In the genomic region with DNA sequence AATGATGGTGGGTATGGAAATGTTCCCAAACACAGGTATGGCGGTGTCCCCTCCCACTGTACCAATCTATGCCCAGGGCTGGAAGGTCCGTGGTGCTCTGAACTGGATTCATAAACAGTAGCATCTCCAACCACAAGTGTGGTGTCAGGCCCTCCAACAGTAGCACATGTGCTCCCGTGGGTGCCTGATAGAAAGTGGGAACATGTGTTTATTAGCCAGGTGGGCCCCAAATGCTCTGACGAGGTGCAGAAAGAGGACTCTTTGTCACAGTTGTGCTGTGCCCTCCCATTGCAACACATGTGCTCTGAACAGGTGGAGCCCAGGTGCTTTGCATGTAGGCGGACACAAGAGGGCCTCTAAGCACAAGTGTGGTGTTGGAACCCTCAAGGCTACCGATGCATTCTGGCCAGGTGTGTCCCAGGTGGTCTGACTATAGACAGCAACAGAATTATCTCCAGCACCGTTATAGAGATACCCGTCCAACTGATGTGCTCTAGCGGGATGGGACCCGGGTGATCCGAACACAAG, we compare ENCODE assay signal across 20 cellular contexts.
DNase-seq lines count a peak whose midpoint lies in the region; ATAC-seq, FAIRE-seq and TF ChIP-seq lines count a peak whose summit lies in the region.
"Had no signal": no experiment of that assay in that cellular context is flagged by ENCODE, and none has a peak within 500 bp of the region (broad histone marks: within the 10 kb centered on the region; RNA-seq: fewer than 3 reads in every experiment).

No MANE protein-coding gene starts in this region.

- in situ Hi-C loops in G401 (cut with HindIII; ENCODE audit: low sequenced_read_pairs): no loop called here

- H3K9ac ChIP-seq in HCT116 (ENCODE audit: low read length): no peak overlapping the region
- H3K9ac ChIP-seq: parathyroid adenoma had no signal

- no peak for TF ChIP-seq CTCF in Calu3 (IDR thresholded peaks at IDR 0.05; ENCODE audit: unreplicated experiment)
- TF ChIP-seq CTCF in HCT116 (IDR thresholded peaks at IDR 0.05 in 2 of 3, conservative IDR thresholded peaks at IDR 0.05 in 1 of 3; ENCODE audit: borderline replicate concordance in 1 of 3, insufficient read depth in 1 of 3, low read depth in 2 of 3, low read length in 2 of 3): peak in 2 of 3 experiments; percentile 24 to 27; a peak in 4 of 6 replicates
- TF ChIP-seq CTCF in RWPE1 (conservative IDR thresholded peaks at IDR 0.05; ENCODE audit: low read depth): no peak

- no peaks in the 10 kb centered on the region for H3K27me3 ChIP-seq in HCT116 (ENCODE audit: insufficient read depth, low read length)
- H3K27me3 ChIP-seq: left lung had no signal

- no peak overlapping the region for H3K4me2 ChIP-seq in HCT116 (ENCODE audit: low read length)
- H3K4me2 ChIP-seq: PC-9 had no signal

- ATAC-seq in HCT116: peak; percentile 70
- ATAC-seq in left lobe of liver: peak; percentile 55
- no peak for ATAC-seq in HG03432 (IDR thresholded peaks at IDR 0.05; ENCODE audit: unreplicated experiment)
- ATAC-seq: left lung had no signal

- TF ChIP-seq POLR2A in HCT116 (IDR thresholded peaks at IDR 0.05; ENCODE audit: borderline replicate concordance, extremely low read depth, insufficient read depth, insufficient read length): no peak

- FAIRE-seq in RCC 7860 (lab: Jason Lieb, UNC): no peak
- FAIRE-seq: G401.6 had no signal

- no peaks in the 10 kb centered on the region for H3K9me2 ChIP-seq in HCT116 (ENCODE audit: insufficient read depth)

- DNase-seq in Calu3 (peak; percentile 40), HCT116 (ENCODE audit: low read depth, low spot score) (peak; percentile 18), RWPE1 (ENCODE audit: low spot score) (peak; percentile 16), left lobe of liver (ENCODE audit: low spot score) (no peak), G401 (ENCODE audit: low spot score) (no peak), RCC 7860 (ENCODE audit: low spot score) (no peak)
- DNase-seq: activated CD4-positive, alpha-beta T cell treated with anti-CD3 and anti-CD28 coated beads for 1 hour; activated naive CD4-positive, alpha-beta T cell treated with anti-CD3 and anti-CD28 coated beads for 36 hours; C1 segment of cervical spinal cord; dorsolateral prefrontal cortex; HFFc6; hypothalamus; left lung; NCI-H2107; PC-9; T-helper 1 cell had no signal

- BruUV-seq in Calu3 (replicated peaks; lab: Mats Ljungman, UMichigan) (no TSS peak), HCT116 (replicated peaks; lab: Mats Ljungman, UMichigan) (no TSS peak)

- POLR2A ChIA-PET in HCT116 (lab: Charles Lee): no interaction called here
- POLR2A ChIA-PET in RWPE1 (lab: Yijun Ruan, JAX; ENCODE audit: low non-redundant PET): no interaction called here

- no peak overlapping the region for H3K27ac Mint-ChIP-seq in Calu3 (ENCODE audit: unreplicated experiment)
- H3K27ac Mint-ChIP-seq: activated naive CD4-positive, alpha-beta T cell treated with anti-CD3 and anti-CD28 coated beads for 36 hours; HFFc6; stimulated activated naive CD8-positive, alpha-beta T cell treated with anti-CD3 and anti-CD28 coated beads, Interleukin-15, Interleukin-2, amounts not matched to agents 100 ng/mL and 50 ng/mL, for 24 hours had no signal

- CTCF ChIA-PET in Calu3 (lab: Charles Lee): no interaction called here
- CTCF ChIA-PET in HCT116 (lab: Charles Lee): no interaction called here
- CTCF ChIA-PET in RWPE1 (lab: Yijun Ruan, JAX): no interaction called here

- H3K4me1 ChIP-seq in HCT116 (ENCODE audit: control insufficient read depth in 1 of 2, insufficient read depth in 2 of 2, low read length in 2 of 2): no peaks in the 10 kb centered on the region
- H3K4me1 ChIP-seq: left lung, parathyroid adenoma had no signal

- RAD21 ChIA-PET in HCT116 (lab: Charles Lee; ENCODE audit: low non-redundant PET in 1 of 2, low total read pairs in 2 of 2, uncharacterized antibody in 2 of 2, unreplicated experiment in 2 of 2): no interaction called here

- peak; percentile 60 for TF ChIP-seq RAD21 in HCT116 (IDR thresholded peaks at IDR 0.05; ENCODE audit: low read depth)

- H3K36me3 ChIP-seq in HCT116 (ENCODE audit: control insufficient read depth in 1 of 2, insufficient read depth in 2 of 2, low read length in 2 of 2): no peaks in the 10 kb centered on the region
- H3K36me3 ChIP-seq: left lung had no signal

- H3K27ac ChIP-seq in HCT116 (ENCODE audit: low read depth, low read length) (no peak overlapping the region), RWPE1 (no peak overlapping the region)
- H3K27ac ChIP-seq: dorsolateral prefrontal cortex, left lung, parathyroid adenoma, PC-9 had no signal

- H4K20me1 ChIP-seq in HCT116 (ENCODE audit: insufficient read depth): no peaks in the 10 kb centered on the region

- no peak overlapping the region for H2AFZ ChIP-seq in HCT116 (ENCODE audit: low read depth, low read length, poor library complexity, severe bottlenecking)
- H2AFZ ChIP-seq: parathyroid adenoma, PC-9 had no signal

- no peak overlapping the region for H3K4me3 Mint-ChIP-seq in Calu3 (ENCODE audit: low read depth, unreplicated experiment)
- H3K4me3 Mint-ChIP-seq: activated naive CD4-positive, alpha-beta T cell treated with anti-CD3 and anti-CD28 coated beads for 36 hours; HFFc6; stimulated activated naive CD8-positive, alpha-beta T cell treated with anti-CD3 and anti-CD28 coated beads, Interleukin-15, Interleukin-2, amounts not matched to agents 100 ng/mL and 50 ng/mL, for 24 hours had no signal

- no peak overlapping the region for H3K4me3 ChIP-seq in HCT116 (replicated peaks in 1 of 2; ENCODE audit: low read depth in 1 of 2, low read length in 2 of 2)
- H3K4me3 ChIP-seq: dorsolateral prefrontal cortex, left lung, PC-9 had no signal

- no peaks in the 10 kb centered on the region for H3K79me2 ChIP-seq in HCT116 (ENCODE audit: insufficient read depth, low read length)
- H3K79me2 ChIP-seq: parathyroid adenoma had no signal

- H3K9me3 ChIP-seq in HCT116 (ENCODE audit: control insufficient read depth in 1 of 2, insufficient read depth in 1 of 2, low read depth in 1 of 2, low read length in 2 of 2): no peaks in the 10 kb centered on the region

- H3K36me3 Mint-ChIP-seq in Calu3 (ENCODE audit: insufficient read depth, unreplicated experiment): no peaks in the 10 kb centered on the region

- H3K9me3 Mint-ChIP-seq in Calu3 (ENCODE audit: low read depth, unreplicated experiment): peaks cover 7% of the 10 kb centered on the region
- H3K9me3 Mint-ChIP-seq: stimulated activated naive CD8-positive, alpha-beta T cell treated with anti-CD3 and anti-CD28 coated beads, Interleukin-15, Interleukin-2, amounts not matched to agents 100 ng/mL and 50 ng/mL, for 24 hours had no signal

- H3K4me1 Mint-ChIP-seq in Calu3 (ENCODE audit: low read depth, unreplicated experiment): no peaks in the 10 kb centered on the region

- intact Hi-C loops in Calu3 (cut with micrococcal nuclease; ENCODE audit: unreplicated experiment) (no loop called here), HCT116 (cut with micrococcal nuclease) (loop anchor here (5.0 kb wide), 1 partner anchor 161 kb away; no protein-coding TSS in a partner anchor)

- H3K27me3 Mint-ChIP-seq in Calu3 (ENCODE audit: unreplicated experiment): peaks cover 49% of the 10 kb centered on the region
- H3K27me3 Mint-ChIP-seq: stimulated activated naive CD8-positive, alpha-beta T cell treated with anti-CD3 and anti-CD28 coated beads, Interleukin-15, Interleukin-2, amounts not matched to agents 100 ng/mL and 50 ng/mL, for 24 hours had no signal

TF ChIP-seq in HCT116, 20 proteins besides CTCF, POLR2A, EP300 and RAD21:
- TF ChIP-seq, protein P1, sequence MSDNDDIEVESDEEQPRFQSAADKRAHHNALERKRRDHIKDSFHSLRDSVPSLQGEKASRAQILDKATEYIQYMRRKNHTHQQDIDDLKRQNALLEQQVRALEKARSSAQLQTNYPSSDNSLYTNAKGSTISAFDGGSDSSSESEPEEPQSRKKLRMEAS (IDR thresholded peaks at IDR 0.05): 0 out of 2 replicates have a peak, but pooled peaks have one; percentile 30
- TF ChIP-seq SIN3A (IDR thresholded peaks at IDR 0.05; ENCODE audit: low read depth): no peak

Comparison
In these comparisons a context has a peak if more than half of its experiments do, and no peak if none do; other contexts are left out.
1. DNase-seq: peak in Calu3 (single experiment), HCT116 (single experiment) and RWPE1 (single experiment); none in left lobe of liver (single experiment), G401 (single experiment) and RCC 7860 (single experiment).
2. CTCF ChIP-seq: peak in HCT116 (2 of 3); none in Calu3 (single experiment) and RWPE1 (single experiment).